Comparison of ENCODE assay signal across 10 cellular contexts in the genomic region with DNA sequence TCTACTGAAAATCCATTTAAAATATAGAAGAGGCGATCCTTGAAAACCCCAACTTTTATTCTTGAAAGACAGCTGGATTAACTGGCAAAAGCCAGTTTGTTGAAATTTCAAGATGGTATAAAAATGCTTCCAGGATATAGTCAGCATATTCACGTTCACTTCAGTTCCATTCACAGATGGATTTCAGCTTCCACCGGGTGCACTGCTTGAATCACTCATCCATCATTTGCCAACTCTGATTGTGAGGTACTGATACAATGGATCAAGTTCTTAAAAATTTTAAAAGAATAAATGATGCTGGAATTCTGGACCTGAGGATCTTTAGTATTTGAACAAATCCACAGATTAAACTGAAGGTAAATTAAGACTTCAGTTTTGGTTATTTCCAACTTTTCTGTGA. TPM values are rescaled to one million over a fixed set of nuclear protein-coding genes. Genes with fewer than 3 reads are reported as not detected.
DNase-seq lines count a peak whose midpoint lies in the region; ATAC-seq and TF ChIP-seq lines count a peak whose summit lies in the region.
"Had no signal": no experiment of that assay in that cellular context is flagged by ENCODE, and none has a peak within 500 bp of the region (broad histone marks: within the 10 kb centered on the region; RNA-seq: fewer than 3 reads in every experiment).

No MANE protein-coding gene starts in this region.

- TF ChIP-seq CTCF in CD14-positive monocyte (IDR thresholded peaks at IDR 0.05), result no peak
- TF ChIP-seq CTCF in HL-60 (IDR thresholded peaks at IDR 0.05; ENCODE audit: insufficient read depth, low read length), result no peak
- no peak for TF ChIP-seq CTCF in brain (conservative IDR thresholded peaks at IDR 0.05)
- TF ChIP-seq CTCF in testis (IDR thresholded peaks at IDR 0.05), result no peak
- TF ChIP-seq CTCF in GM20000 (IDR thresholded peaks at IDR 0.05; ENCODE audit: extremely low read depth, missing control alignments), result no peak

- peaks cover 0 to 7% (median 0%) of the 10 kb centered on the region in 3 donors for H3K27me3 Mint-ChIP-seq in CD14-positive monocyte (ENCODE audit: low read depth in 3 of 3)
- H3K27me3 Mint-ChIP-seq in brain, result peaks cover 9% of the 10 kb centered on the region
- H3K27me3 Mint-ChIP-seq in naive B cell, result no peaks in the 10 kb centered on the region

- H3K27me3 ChIP-seq in HL-60 (ENCODE audit: insufficient read depth, poor library complexity, severe bottlenecking), result no peaks in the 10 kb centered on the region
- H3K27me3 ChIP-seq in testis, result no peaks in the 10 kb centered on the region
- H3K27me3 ChIP-seq: colonic mucosa had no signal

- no peaks in the 10 kb centered on the region for H3K36me3 ChIP-seq in testis (ENCODE audit: low read depth, missing control alignments)
- H3K36me3 ChIP-seq: colonic mucosa had no signal

- no peak for DNase-seq in CD14-positive monocyte (ENCODE audit: low spot score)
- DNase-seq in HL-60 (ENCODE audit: low read depth in 1 of 2, low spot score in 1 of 2), result no peak
- DNase-seq in naive B cell, result no peak
- DNase-seq in testis, result no peak
- no peak for DNase-seq in GM20000 (ENCODE audit: low spot score)
- DNase-seq in NCI-H2029 treated with DMSO at 0.1 percent for 48 hours (lab: John Stamatoyannopoulos, UW), result no peak
- DNase-seq: colonic mucosa, posterior cingulate gyrus had no signal

- no peak overlapping the region for H3K27ac ChIP-seq in HL-60 (replicated peaks)
- no peak overlapping the region for H3K27ac ChIP-seq in testis
- H3K27ac ChIP-seq: colonic mucosa had no signal

- no peak for ATAC-seq in naive B cell (ENCODE audit: low read depth in 2 of 2)
- no peak for ATAC-seq in HG02588 (IDR thresholded peaks at IDR 0.05; ENCODE audit: unreplicated experiment)

- peaks cover 17 to 25% of the 10 kb centered on the region in 2 donors for H3K36me3 Mint-ChIP-seq in CD14-positive monocyte
- H3K36me3 Mint-ChIP-seq in brain, result peaks cover 62% of the 10 kb centered on the region
- H3K36me3 Mint-ChIP-seq in naive B cell, result no peaks in the 10 kb centered on the region

- no peak for TF ChIP-seq POLR2A in testis (IDR thresholded peaks at IDR 0.05)

- peaks cover 0 to 3% (median 0%) of the 10 kb centered on the region in 7 donors for H3K9me3 Mint-ChIP-seq in CD14-positive monocyte
- H3K9me3 Mint-ChIP-seq in brain, result no peaks in the 10 kb centered on the region
- peaks cover 0 to 7% (median 2%) of the 10 kb centered on the region in 7 donors for H3K9me3 Mint-ChIP-seq in naive B cell

- H3K4me3 ChIP-seq in HL-60 (replicated peaks; ENCODE audit: insufficient read depth, low read length) (peak overlapping the region; percentile 77), testis (peak overlapping the region in 1 of 2 donors; percentile 74)
- H3K4me3 ChIP-seq: colonic mucosa had no signal

- H3K9me3 ChIP-seq in testis, result no peaks in the 10 kb centered on the region
- H3K9me3 ChIP-seq: colonic mucosa had no signal

- intact Hi-C loops in CD14-positive monocyte (cut with micrococcal nuclease), result loop anchor here (2.0 to 10.0 kb wide), 4 partner anchors 34 to 298 kb away; a partner anchor contains a TSS
- intact Hi-C loops in testis (cut with DNase I; ENCODE audit: low total_unique reads), result no loop called here

- peaks cover 26% of the 10 kb centered on the region for H3K4me1 ChIP-seq in testis

- H3K4me1 Mint-ChIP-seq in CD14-positive monocyte, result peaks cover 69% of the 10 kb centered on the region
- peaks cover 78% of the 10 kb centered on the region for H3K4me1 Mint-ChIP-seq in brain
- H3K4me1 Mint-ChIP-seq in naive B cell, result peaks cover 30 to 62% (median 39%) of the 10 kb centered on the region in 3 donors

- H3K4me3 Mint-ChIP-seq in CD14-positive monocyte (no peak overlapping the region), brain (peak overlapping the region; percentile 93 to 99 (median 96)), naive B cell (peak overlapping the region in 5 of 8 donors; percentile 9 to 96 (median 84))

- 57% methylated on average over 3 of the region's 3 CpGs for WGBS in testis, 2 donors

- peak overlapping the region in 4 of 7 donors; percentile 4 to 100 (median 50) for H3K27ac Mint-ChIP-seq in CD14-positive monocyte
- H3K27ac Mint-ChIP-seq in brain, result peak overlapping the region; percentile 13 to 100 (median 66)
- H3K27ac Mint-ChIP-seq in naive B cell, result no peak overlapping the region

RNA-seq across cellular contexts. Expression of a gene that starts 2.4 kb away (rescaled TPM):
- 1 to 10 TPM; 3.0 TPM for polyA plus RNA-seq in CD14-positive monocyte
- polyA plus RNA-seq in brain (ENCODE audit: insufficient read depth, low read depth, low replicate concordance), result 13.5 TPM
- polyA plus RNA-seq in naive B cell (ENCODE audit: low read depth in 6 of 6), result 1 to 10 TPM; 2.9 to 4.5 (median 3.5) TPM
- 10 to 100 TPM; 22.4 to 23.9 TPM for total RNA-seq in testis
- polyA plus RNA-seq in testis (ENCODE audit: insufficient read depth, low read depth, low replicate concordance), result 14.7 TPM

RNA-seq across cellular contexts. Expression of a gene that starts 35.0 kb away (rescaled TPM):
- polyA plus RNA-seq in CD14-positive monocyte (100 to 1,000 TPM; 181 to 186 TPM), brain (ENCODE audit: insufficient read depth, low read depth, low replicate concordance) (302 TPM), naive B cell (ENCODE audit: low read depth in 6 of 6) (100 to 1,000 TPM; 128 to 168 (median 145) TPM), testis (ENCODE audit: insufficient read depth, low read depth, low replicate concordance) (154 TPM)
- 100 to 1,000 TPM in 1 of 2 donors, 10 to 100 TPM in 1; 77.2 to 103 TPM for total RNA-seq in testis

Comparison
In these comparisons a context has a peak if more than half of its experiments do, and no peak if none do; other contexts are left out.
1. H3K27ac Mint-ChIP-seq: peak in CD14-positive monocyte (4 of 7) and brain (5 of 5); none in naive B cell (0 of 6).
2. H3K4me3 Mint-ChIP-seq: peak in brain (5 of 5) and naive B cell (5 of 8); none in CD14-positive monocyte (0 of 2).